Comparison of ENCODE assay signal across 8 cellular contexts in genomic region chr18:13629841-13630747, GRCh38.
DNase-seq lines count a peak whose midpoint lies in the region; ATAC-seq, FAIRE-seq and TF ChIP-seq lines count a peak whose summit lies in the region.

No MANE protein-coding gene starts in this region.

- H3K36me3 ChIP-seq in bronchial epithelial cell (ENCODE audit: control insufficient read depth, insufficient read depth, low read length), result no peaks in the 10 kb centered on the region

- DNase-seq in NCI-H2029 (lab: John Stamatoyannopoulos, UW) (peak; percentile 34), NCI-H2029 treated with DMSO at 0.1 percent for 48 hours (lab: John Stamatoyannopoulos, UW) (no peak), LNCaP clone FGC (ENCODE audit: low read depth) (no peak), SKM-1 (lab: John Stamatoyannopoulos, UW; ENCODE audit: unreplicated experiment) (peak; percentile 42), bronchial epithelial cell (ENCODE audit: low read depth) (peak; percentile 44), inferior parietal cortex (ENCODE audit: extremely low spot score) (peak; percentile 92)
- DNase-seq in stimulated activated CD4-positive, alpha-beta T cell treated with anti-CD3 and anti-CD28 coated beads, Interleukin-1b, Interleukin-23, amount 100 ng/mL, for 48 hours, result peak; percentile 60

- peak; percentile 62 for FAIRE-seq in bronchial epithelial cell (lab: Jason Lieb, UNC)

- TF ChIP-seq CTCF in LNCaP clone FGC (IDR thresholded peaks at IDR 0.05; ENCODE audit: control insufficient read depth, extremely low read depth, insufficient read depth), result peak; percentile 90
- TF ChIP-seq CTCF in bronchial epithelial cell (IDR thresholded peaks at IDR 0.05; ENCODE audit: insufficient read depth, low read length, severe bottlenecking), result peak; percentile 52

- peak; percentile 68 for ATAC-seq in GM21619 (IDR thresholded peaks at IDR 0.05; ENCODE audit: unreplicated experiment)

- no peaks in the 10 kb centered on the region for H3K27me3 ChIP-seq in bronchial epithelial cell (ENCODE audit: control insufficient read depth, insufficient read depth, low read length)

- no peak overlapping the region for H3K4me3 ChIP-seq in LNCaP clone FGC (ENCODE audit: low read depth, low read length)
- no peak overlapping the region for H3K4me3 ChIP-seq in bronchial epithelial cell (ENCODE audit: low read depth, low read length)

Comparison
In these comparisons a context has a peak if more than half of its experiments do, and no peak if none do; other contexts are left out.
1. DNase-seq: peak in NCI-H2029 (single experiment), SKM-1 (single experiment), bronchial epithelial cell (single experiment), inferior parietal cortex (single experiment) and stimulated activated CD4-positive, alpha-beta T cell treated with anti-CD3 and anti-CD28 coated beads, Interleukin-1b, Interleukin-23, amount 100 ng/mL, for 48 hours (single experiment); none in NCI-H2029 treated with DMSO at 0.1 percent for 48 hours (single experiment) and LNCaP clone FGC (single experiment).